In genomic region chr17:41547921-41548843, GRCh38 we compare ENCODE assay signal across 8 cellular contexts. TPM values are rescaled to one million over a fixed set of nuclear protein-coding genes. Genes with fewer than 3 reads are reported as not detected.
DNase-seq lines count a peak whose midpoint lies in the region; ATAC-seq lines count a peak whose summit lies in the region.

No MANE protein-coding gene starts in this region.

- H3K4me3 ChIP-seq in iPS-18c (ENCODE audit: insufficient read depth, low read depth, low read length), result peak overlapping the region; percentile 26; the same call in 1 of the 2 replicates

- no peaks in the 10 kb centered on the region for H3K9me3 ChIP-seq in iPS-18c (ENCODE audit: control insufficient read depth, insufficient read depth, low read length)

- no peak for ATAC-seq in GM21786 (IDR thresholded peaks at IDR 0.05; ENCODE audit: unreplicated experiment)
- no peak for ATAC-seq in HG03520 (IDR thresholded peaks at IDR 0.05; ENCODE audit: unreplicated experiment)
- ATAC-seq in GM21390 (IDR thresholded peaks at IDR 0.05; ENCODE audit: unreplicated experiment), result no peak

- peak; percentile 97 for DNase-seq in HCEC 1CT
- DNase-seq in RPMI7951 (ENCODE audit: low read depth), result peak; percentile 99
- DNase-seq in amniotic epithelial cell (ENCODE audit: low read depth), result peak; percentile 100
- DNase-seq in stimulated activated CD4-positive, alpha-beta T cell treated with anti-CD3 and anti-CD28 coated beads, Interleukin-12 subunit alpha, Interleukin-12 subunit beta, amount 100 ng/mL, for 4 hours, result peak; percentile 57

RNA-seq across cellular contexts. Expression of gene KRT19, which starts 20.1 kb away (rescaled TPM):
- total RNA-seq in RPMI7951 (2014; rRNA removed; shearing (Covaris generic)), result 4.6 and 7.8 TPM in 2 replicates

RNA-seq across cellular contexts. Expression of gene KRT9, which starts 23.7 kb away (rescaled TPM):
- total RNA-seq in RPMI7951 (2014; rRNA removed; shearing (Covaris generic)), result not detected in 2 replicates

RNA-seq across cellular contexts. Expression of gene KRT15, which starts 29.5 kb away (rescaled TPM):
- total RNA-seq in RPMI7951 (2014; rRNA removed; shearing (Covaris generic)), result 3.4 and 7.3 TPM in 2 replicates

RNA-seq across cellular contexts. Expression of gene KRT14, which starts 38.5 kb away (rescaled TPM):
- total RNA-seq in RPMI7951 (2014; rRNA removed; shearing (Covaris generic)), result not detected in 2 replicates

RNA-seq across cellular contexts. Expression of gene KRT13, which starts 42.8 kb away (rescaled TPM):
- 0.24 TPM in 1 of 2 replicates, not detected in the other for total RNA-seq in RPMI7951 (2014; rRNA removed; shearing (Covaris generic))
